ENCODE assay signal across 9 cellular contexts in genomic region chr15:31367730-31368344, GRCh38. TPM values are rescaled to one million over a fixed set of nuclear protein-coding genes. Genes with fewer than 3 reads are reported as not detected.
DNase-seq lines count a peak whose midpoint lies in the region; ATAC-seq and TF ChIP-seq lines count a peak whose summit lies in the region.
"Had no signal": no experiment of that assay in that cellular context is flagged by ENCODE, and none has a peak within 500 bp of the region (broad histone marks: within the 10 kb centered on the region; RNA-seq: fewer than 3 reads in every experiment).

No MANE protein-coding gene starts in this region.

- ATAC-seq in GM19395 (IDR thresholded peaks at IDR 0.05; ENCODE audit: unreplicated experiment) (peak; percentile 49), PC-3 (no peak)
- ATAC-seq in stimulated activated effector memory CD8-positive, alpha-beta T cell treated with anti-CD3 and anti-CD28 coated beads, Interleukin-12 subunit alpha, Interleukin-12 subunit beta, amount 100 ng/mL, for 72 hours = peak; percentile 67

- H3K27me3 ChIP-seq in KMS-11 (ENCODE audit: insufficient read depth, low read depth) = no peaks in the 10 kb centered on the region
- H3K27me3 ChIP-seq in PC-3 (ENCODE audit: low read length) = no peaks in the 10 kb centered on the region

- intact Hi-C loops in dendritic cell treated with granulocyte-macrophage colony-stimulating factor and Interleukin-4, amounts not matched to agents 40 ng/mL and 50 ng/mL, for 4 days (cut with micrococcal nuclease) = loop anchor here (10.0 kb wide), 1 partner anchor 117 kb away; no protein-coding TSS in a partner anchor
- intact Hi-C loops in PC-3 (cut with micrococcal nuclease) = no loop called here

- H3K36me3 ChIP-seq in KMS-11 (ENCODE audit: insufficient read depth) (no peaks in the 10 kb centered on the region), PC-3 (ENCODE audit: low read depth, low read length) (no peaks in the 10 kb centered on the region)

- no TSS peak for BruUV-seq in PC-3 (replicated peaks; lab: Mats Ljungman, UMichigan)

- no peaks in the 10 kb centered on the region for H3K27me3 Mint-ChIP-seq in dendritic cell treated with granulocyte-macrophage colony-stimulating factor and Interleukin-4, amounts not matched to agents 40 ng/mL and 50 ng/mL, for 4 days

- peak overlapping the region; percentile 31 for H3K27ac Mint-ChIP-seq in dendritic cell treated with granulocyte-macrophage colony-stimulating factor and Interleukin-4, amounts not matched to agents 40 ng/mL and 50 ng/mL, for 4 days
- peak overlapping the region; percentile 77 for H3K27ac Mint-ChIP-seq in stimulated activated effector memory CD8-positive, alpha-beta T cell treated with anti-CD3 and anti-CD28 coated beads, Interleukin-12 subunit alpha, Interleukin-12 subunit beta, amount 100 ng/mL, for 72 hours

- H3K79me2 ChIP-seq in KMS-11 (ENCODE audit: insufficient read depth, low read depth) = peaks cover 95% of the 10 kb centered on the region
- no peaks in the 10 kb centered on the region for H3K79me2 ChIP-seq in PC-3 (ENCODE audit: low read length)

- no peak overlapping the region for H2AFZ ChIP-seq in KMS-11 (ENCODE audit: low read depth)
- no peak overlapping the region for H2AFZ ChIP-seq in PC-3 (ENCODE audit: low read length)

- no peaks in the 10 kb centered on the region for H3K9me3 Mint-ChIP-seq in dendritic cell treated with granulocyte-macrophage colony-stimulating factor and Interleukin-4, amounts not matched to agents 40 ng/mL and 50 ng/mL, for 4 days
- no peaks in the 10 kb centered on the region for H3K9me3 Mint-ChIP-seq in stimulated activated effector memory CD8-positive, alpha-beta T cell treated with anti-CD3 and anti-CD28 coated beads, Interleukin-12 subunit alpha, Interleukin-12 subunit beta, amount 100 ng/mL, for 72 hours
- H3K9me3 Mint-ChIP-seq: neural crest cell had no signal

- no peak for TF ChIP-seq CTCF in KMS-11 (conservative IDR thresholded peaks at IDR 0.05; ENCODE audit: low read depth, low read length)
- no peak for TF ChIP-seq CTCF in PC-3 (conservative IDR thresholded peaks at IDR 0.05; ENCODE audit: low read depth, low read length)

- H3K9me2 ChIP-seq in PC-3 (replicated peaks; ENCODE audit: low read length) = no peaks in the 10 kb centered on the region

- H3K9me3 ChIP-seq in PC-3 (ENCODE audit: low read length) = no peaks in the 10 kb centered on the region

- H3K4me3 Mint-ChIP-seq in dendritic cell treated with granulocyte-macrophage colony-stimulating factor and Interleukin-4, amounts not matched to agents 40 ng/mL and 50 ng/mL, for 4 days = no peak overlapping the region
- peak overlapping the region; percentile 74 for H3K4me3 Mint-ChIP-seq in stimulated activated effector memory CD8-positive, alpha-beta T cell treated with anti-CD3 and anti-CD28 coated beads, Interleukin-12 subunit alpha, Interleukin-12 subunit beta, amount 100 ng/mL, for 72 hours
- H3K4me3 Mint-ChIP-seq: neural crest cell had no signal

- peaks cover 85% of the 10 kb centered on the region for H3K4me1 Mint-ChIP-seq in dendritic cell treated with granulocyte-macrophage colony-stimulating factor and Interleukin-4, amounts not matched to agents 40 ng/mL and 50 ng/mL, for 4 days (ENCODE audit: low read depth)
- H3K4me1 Mint-ChIP-seq in stimulated activated effector memory CD8-positive, alpha-beta T cell treated with anti-CD3 and anti-CD28 coated beads, Interleukin-12 subunit alpha, Interleukin-12 subunit beta, amount 100 ng/mL, for 72 hours = peaks cover 85% of the 10 kb centered on the region

- peaks cover 8% of the 10 kb centered on the region; the same call in 1 of the 2 replicates for H4K20me1 ChIP-seq in KMS-11 (ENCODE audit: insufficient read depth)
- no peaks in the 10 kb centered on the region for H4K20me1 ChIP-seq in PC-3 (ENCODE audit: low read length)

- H3K4me1 ChIP-seq in KMS-11 (ENCODE audit: low read depth, poor library complexity, severe bottlenecking) (peaks cover 79% of the 10 kb centered on the region), PC-3 (ENCODE audit: insufficient read depth, low read length) (no peaks in the 10 kb centered on the region)

- H3K4me2 ChIP-seq in KMS-11 = peak overlapping the region; percentile 58; the same call in 1 of the 2 replicates
- H3K4me2 ChIP-seq in PC-3 (ENCODE audit: low read length) = no peak overlapping the region

- peak in 1 of 2 donors; percentile 70 for DNase-seq in stimulated activated effector memory CD8-positive, alpha-beta T cell treated with anti-CD3 and anti-CD28 coated beads, Interleukin-12 subunit alpha, Interleukin-12 subunit beta, amount 100 ng/mL, for 72 hours (ENCODE audit: low spot score in 2 of 2)
- no peak for DNase-seq in PC-3
- DNase-seq in NCI-H128 (lab: John Stamatoyannopoulos, UW; ENCODE audit: unreplicated experiment) = no peak
- DNase-seq in NCI-H1105 (lab: John Stamatoyannopoulos, UW) = no peak
- DNase-seq in putamen (ENCODE audit: low spot score) = no peak

- H3K9ac ChIP-seq in KMS-11 (no peak overlapping the region), PC-3 (ENCODE audit: low read length) (no peak overlapping the region)

- no peaks in the 10 kb centered on the region for H3F3A ChIP-seq in PC-3 (ENCODE audit: low read length, unreplicated experiment)

- H3K27ac ChIP-seq in KMS-11 (peak overlapping the region; percentile 43; the same call in 1 of the 2 replicates), PC-3 (ENCODE audit: low read length) (no peak overlapping the region)

- CTCF ChIA-PET in PC-3 (lab: Charles Lee) = interaction anchor here (0.7 kb wide), 1 partner anchor 120 kb away, joined by 6 read pairs; no protein-coding TSS in a partner anchor

- no peak overlapping the region for H3K4me3 ChIP-seq in KMS-11 (IDR thresholded peaks at IDR 0.05; ENCODE audit: insufficient read depth, low read depth, low read length)
- H3K4me3 ChIP-seq in PC-3 (ENCODE audit: low read length) = no peak overlapping the region

- POLR2A ChIA-PET in PC-3 (lab: Charles Lee; ENCODE audit: unreplicated experiment) = no interaction called here

- H3K36me3 Mint-ChIP-seq in dendritic cell treated with granulocyte-macrophage colony-stimulating factor and Interleukin-4, amounts not matched to agents 40 ng/mL and 50 ng/mL, for 4 days (ENCODE audit: low read depth) = peaks cover 57% of the 10 kb centered on the region
- H3K36me3 Mint-ChIP-seq in stimulated activated effector memory CD8-positive, alpha-beta T cell treated with anti-CD3 and anti-CD28 coated beads, Interleukin-12 subunit alpha, Interleukin-12 subunit beta, amount 100 ng/mL, for 72 hours = peaks cover 75% of the 10 kb centered on the region

RNA-seq across cellular contexts. Expression of gene KLF13, which starts 41.2 kb away (rescaled TPM):
- total RNA-seq in PC-3 (2014; rRNA removed) = 10.1 and 11.4 TPM in 2 replicates
